In genomic region chr2:75666821-75667344, GRCh38 we compare ENCODE assay signal across 19 cellular contexts. TPM values are rescaled to one million over a fixed set of nuclear protein-coding genes. Genes with fewer than 3 reads are reported as not detected.
DNase-seq lines count a peak whose midpoint lies in the region; ATAC-seq and TF ChIP-seq lines count a peak whose summit lies in the region.
"Had no signal": no experiment of that assay in that cellular context is flagged by ENCODE, and none has a peak within 500 bp of the region (broad histone marks: within the 10 kb centered on the region; RNA-seq: fewer than 3 reads in every experiment).

No MANE protein-coding gene starts in this region.

- whole genome bisulfite sequencing in mesodermal cell (ENCODE audit: insufficient coverage in 2 of 2), 2 experiments: 84% methylated on average over 4 of the region's 8 CpGs; no CpG with 5 or more reads in 1 of the 2 experiments

- ATAC-seq in GM21526 (IDR thresholded peaks at IDR 0.05; ENCODE audit: low FRiP score, unreplicated experiment): no peak
- ATAC-seq: K562, Right ventricle myocardium inferior had no signal

- H3K9me3 ChIP-seq in HUES48 (ENCODE audit: control insufficient read depth, insufficient read depth, low read length) (no peaks in the 10 kb centered on the region), mesodermal cell (ENCODE audit: control insufficient read depth, low read length) (no peaks in the 10 kb centered on the region), uterus (no peaks in the 10 kb centered on the region)

- intact Hi-C loops in uterus (cut with DNase I; ENCODE audit: low total_unique reads): no loop called here

- no peak for TF ChIP-seq POLR2A in uterus (IDR thresholded peaks at IDR 0.05)

- H3K27ac ChIP-seq in HUES48 (ENCODE audit: low read depth, low read length): no peak overlapping the region
- H3K27ac ChIP-seq in mesodermal cell (ENCODE audit: low read depth, low read length, severe bottlenecking): peak overlapping the region; percentile 77
- H3K27ac ChIP-seq in uterus: peak overlapping the region; percentile 27 to 67
- H3K27ac ChIP-seq: C4-2B had no signal

- DNase-seq in fibroblast of the aortic adventitia (ENCODE audit: low read depth) (peak; percentile 20), uterus (no peak), hippocampal formation (lab: John Stamatoyannopoulos, UW) (no peak)
- DNase-seq in activated CD8-positive, alpha-beta memory T cell treated with anti-CD3 and anti-CD28 coated beads, Interleukin-2, amount 50 U/mL, for 48 hours: no peak
- DNase-seq: AML-193; DMS79; HCEC 1CT; NCI-H1092 treated with DMSO at 0.1 percent for 48 hours; NCI-H1694; NCI-H2081 treated with DMSO at 0.1 percent for 48 hours; NCI-H446 treated with DMSO at 0.1 percent for 48 hours; NCI-H69; NK-92 treated with Interleukin-12 subunit alpha and Interleukin-12 subunit beta, amount 100 ng/mL, for 24 hours had no signal

- H3K4me1 ChIP-seq in HUES48 (ENCODE audit: control insufficient read depth, insufficient read depth, low read length) (peaks cover 22% of the 10 kb centered on the region), mesodermal cell (ENCODE audit: control insufficient read depth, insufficient read depth, low read length, poor library complexity, severe bottlenecking) (no peaks in the 10 kb centered on the region), uterus (no peaks in the 10 kb centered on the region)

- TF ChIP-seq CTCF in fibroblast of the aortic adventitia (IDR thresholded peaks at IDR 0.05; ENCODE audit: insufficient read depth, low read length): no peak
- TF ChIP-seq CTCF in uterus (IDR thresholded peaks at IDR 0.05): no peak

- H3K4me3 ChIP-seq in HUES48 (ENCODE audit: low read depth, low read length): 0 out of 2 replicates have a peak overlapping the region, but pooled peaks have one; percentile 5
- H3K4me3 ChIP-seq in fibroblast of the aortic adventitia (ENCODE audit: low read depth, low read length): no peak overlapping the region
- no peak overlapping the region for H3K4me3 ChIP-seq in mesodermal cell (ENCODE audit: extremely low read depth, insufficient read depth, low read length, poor library complexity, severe bottlenecking)
- no peak overlapping the region for H3K4me3 ChIP-seq in uterus
- H3K4me3 ChIP-seq: K562 had no signal

- no peaks in the 10 kb centered on the region for H3K27me3 ChIP-seq in HUES48 (ENCODE audit: control insufficient read depth, insufficient read depth, low read length)
- H3K27me3 ChIP-seq in uterus: no peaks in the 10 kb centered on the region

- H3K36me3 ChIP-seq in HUES48 (ENCODE audit: control insufficient read depth, insufficient read depth, low read length) (peaks cover 65% of the 10 kb centered on the region), mesodermal cell (ENCODE audit: control insufficient read depth, insufficient read depth, low read length) (peaks cover 50% of the 10 kb centered on the region), uterus (no peaks in the 10 kb centered on the region)

- H3K9ac ChIP-seq in HUES48 (ENCODE audit: low read depth, low read length): no peak overlapping the region

RNA-seq across cellular contexts. Expression of gene MRPL19, which starts 20.3 kb away (rescaled TPM):
- total RNA-seq in fibroblast of the aortic adventitia (ENCODE audit: low replicate concordance) (38.0 and 150 TPM in 2 replicates), uterus (10 to 100 TPM; 27.9 to 64.0 (median 45.8) TPM)
- 41.0 TPM for polyA plus RNA-seq in mesodermal cell (2013, experiment 1 of 2)
- polyA plus RNA-seq in mesodermal cell (2013, experiment 2 of 2): 45.0 TPM

RNA-seq across cellular contexts. Expression of gene GCFC2, which starts 43.8 kb away (rescaled TPM):
- total RNA-seq in fibroblast of the aortic adventitia (ENCODE audit: low replicate concordance) (29.5 and 64.2 TPM in 2 replicates), uterus (10 to 100 TPM; 25.1 to 52.1 (median 43.0) TPM)
- 16.1 TPM for polyA plus RNA-seq in mesodermal cell (2013, experiment 1 of 2)
- polyA plus RNA-seq in mesodermal cell (2013, experiment 2 of 2): 20.0 TPM
